ENCODE assay signal across 21 cellular contexts in the genomic region with DNA sequence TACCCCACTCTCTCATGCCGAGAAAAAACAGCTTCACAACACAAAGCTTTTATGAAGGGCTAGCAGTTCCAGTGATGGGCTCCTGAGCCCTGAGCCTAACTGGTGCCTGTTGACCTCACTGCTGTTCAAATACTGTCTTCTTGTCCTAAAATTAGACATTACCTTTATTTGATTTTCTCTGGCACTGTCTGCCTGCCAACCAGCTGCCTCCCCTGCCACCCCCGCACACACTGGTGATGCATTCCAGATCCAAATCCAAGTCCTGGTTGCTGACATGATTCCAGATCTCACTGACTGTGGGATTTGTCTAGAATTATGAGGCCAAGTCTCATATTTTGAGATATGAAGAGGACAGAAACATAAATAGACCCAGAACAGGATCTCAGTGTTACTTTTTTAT.
"Had no signal": no experiment of that assay in that cellular context is flagged by ENCODE, and none has a peak within 500 bp of the region (broad histone marks: within the 10 kb centered on the region; RNA-seq: fewer than 3 reads in every experiment).

No MANE protein-coding gene starts in this region.

- DNase-seq: activated B cell treated with CpG ODN at 0.5 μM for 24 hours; activated CD4-positive, alpha-beta memory T cell treated with anti-CD3 and anti-CD28 coated beads for 36 hours; activated CD4-positive, alpha-beta T cell treated with anti-CD3 and anti-CD28 coated beads for 36 hours; activated effector memory CD4-positive, alpha-beta T cell treated with Interleukin-2 at 50 U/mL for 16 hours; activated naive CD4-positive, alpha-beta T cell treated with anti-CD3 and anti-CD28 coated beads for 36 hours; activated naive CD8-positive, alpha-beta T cell treated with anti-CD3 and anti-CD28 coated beads, Interleukin-2, amount 10 ng/mL, durations not matched to agents 7 days and 5 days; activated T-cell treated with anti-CD3 and anti-CD28 coated beads, Interleukin-2, amount 50 U/mL, for 72 hours; effector CD4-positive, alpha-beta T cell; heart right ventricle; kidney glomerular epithelial cell; left lung; midbrain; pancreas; stimulated activated CD4-positive, alpha-beta T cell treated with anti-CD3 and anti-CD28 coated beads, Interleukin-1b, Interleukin-23, amount 100 ng/mL, for 48 hours; substantia nigra; T-helper 17 cell; transverse colon had no signal

- H3K9me3 ChIP-seq: neutrophil, pancreas, right lobe of liver, vagina had no signal

- H3K36me3 ChIP-seq: heart right ventricle, left lung, neutrophil, pancreas, right lobe of liver, transverse colon, vagina had no signal

- H3K4me1 ChIP-seq: heart right ventricle, left lung, pancreas, right lobe of liver, transverse colon, vagina had no signal

- H3K27ac ChIP-seq: heart right ventricle, left lung, neutrophil, pancreas, right lobe of liver, skin epidermis, transverse colon, vagina had no signal

- H3K27me3 ChIP-seq: heart right ventricle, left lung, neutrophil, pancreas, right lobe of liver, transverse colon, vagina had no signal

- H3K4me3 ChIP-seq: heart right ventricle, left lung, pancreas, right lobe of liver, skin epidermis, transverse colon, vagina had no signal
